In genomic region chr9:110942522-110942921, GRCh38 we compare ENCODE assay signal across 18 cellular contexts.
A peak's percentile ranks its signal among the peaks of the same experiment; 100 is the strongest.
DNase-seq lines count a peak whose midpoint lies in the region; ATAC-seq and TF ChIP-seq lines count a peak whose summit lies in the region.
"Had no signal": no experiment of that assay in that cellular context is flagged by ENCODE, and none has a peak within 500 bp of the region (broad histone marks: within the 10 kb centered on the region; RNA-seq: fewer than 3 reads in every experiment).

No MANE protein-coding gene starts in this region.

- no peak overlapping the region for H2BK5ac ChIP-seq in mesenchymal stem cell (ENCODE audit: low read depth, low read length, poor library complexity, severe bottlenecking)

- H2BK12ac ChIP-seq in mesenchymal stem cell (ENCODE audit: low read length in 2 of 2) = no peak overlapping the region

- in situ Hi-C loops in mammary epithelial cell (cut with MboI; ENCODE audit: low sequenced_read_pairs in 2 of 2) = no loop called here

- H3K27me3 ChIP-seq in mammary epithelial cell (ENCODE audit: insufficient read depth, low read length) (no peaks in the 10 kb centered on the region), mesenchymal stem cell (ENCODE audit: control insufficient read depth in 1 of 2, insufficient read depth in 1 of 2, low read length in 2 of 2) (no peaks in the 10 kb centered on the region)

- no peak overlapping the region for H4K8ac ChIP-seq in mesenchymal stem cell (ENCODE audit: low read length)

- no peak for ATAC-seq in GM19035 (IDR thresholded peaks at IDR 0.05; ENCODE audit: unreplicated experiment)
- ATAC-seq: right cardiac atrium had no signal

- intact Hi-C loops in mammary epithelial cell (cut with micrococcal nuclease) = no loop called here

- no peak overlapping the region for H3K27ac ChIP-seq in mammary epithelial cell (ENCODE audit: insufficient read depth, low read depth, low read length)
- H3K27ac ChIP-seq in mesenchymal stem cell (ENCODE audit: low read length, poor library complexity, severe bottlenecking) = no peak overlapping the region

- H3K9me3 ChIP-seq in mammary epithelial cell (replicated peaks; ENCODE audit: insufficient read depth, low read length) = no peaks in the 10 kb centered on the region
- H3K9me3 ChIP-seq in mesenchymal stem cell (ENCODE audit: control insufficient read depth, low read length) = no peaks in the 10 kb centered on the region

- no peak overlapping the region for H3K14ac ChIP-seq in mesenchymal stem cell (ENCODE audit: low read length in 2 of 2)

- no peak for TF ChIP-seq CTCF in AG04449 (IDR thresholded peaks at IDR 0.05; ENCODE audit: insufficient read depth, low read length, missing control alignments)
- TF ChIP-seq CTCF in mammary epithelial cell (conservative IDR thresholded peaks at IDR 0.05 in 1 of 2, IDR thresholded peaks at IDR 0.05 in 1 of 2; ENCODE audit: extremely low read depth in 1 of 2, insufficient read depth in 1 of 2, low read depth in 1 of 2, low read length in 2 of 2) = no peak

- no peaks in the 10 kb centered on the region for H4K20me1 ChIP-seq in mammary epithelial cell (ENCODE audit: insufficient read depth, low read length)

- CTCF ChIA-PET in AG04449 (lab: Yijun Ruan, JAX) = no interaction called here
- CTCF ChIA-PET in mammary epithelial cell (lab: Charles Lee; ENCODE audit: low non-redundant PET) = no interaction called here

- H3K4me2 ChIP-seq in mammary epithelial cell (ENCODE audit: insufficient read depth, low read depth, low read length) (peak overlapping the region; percentile 16), mesenchymal stem cell (ENCODE audit: low read length, poor library complexity, severe bottlenecking) (no peak overlapping the region)

- dilution Hi-C loops in mammary epithelial cell (cut with HindIII; ENCODE audit: low sequenced_read_pairs) = no loop called here

- no peak overlapping the region for H3K18ac ChIP-seq in mesenchymal stem cell (ENCODE audit: low read depth in 1 of 2, low read length in 2 of 2)

- H3K9ac ChIP-seq in mammary epithelial cell (ENCODE audit: insufficient read depth, low read length) = no peak overlapping the region
- H3K9ac ChIP-seq in mesenchymal stem cell (ENCODE audit: low read length) = no peak overlapping the region

- H2BK15ac ChIP-seq in mesenchymal stem cell (ENCODE audit: low read depth, poor library complexity, severe bottlenecking) = no peak overlapping the region

- no peak overlapping the region for H2BK120ac ChIP-seq in mesenchymal stem cell (ENCODE audit: low read depth, low read length)

- H3K4me3 ChIP-seq in AG04449 (ENCODE audit: low read depth, low read length) (no peak overlapping the region), mammary epithelial cell (replicated peaks in 1 of 3; ENCODE audit: insufficient read depth in 1 of 3, low read depth in 2 of 3, low read length in 3 of 3) (no peak overlapping the region), mesenchymal stem cell (ENCODE audit: insufficient read depth in 1 of 2, low read depth in 1 of 2, low read length in 2 of 2) (no peak overlapping the region)

- WGBS in mammary epithelial cell (ENCODE audit: low coverage, missing lambda C conversion rate) = 71% methylated on average over 1 of the region's 1 CpG
- no CpG with 5 or more reads among the region's 1 CpG for WGBS in mesenchymal stem cell

- peaks cover 7% of the 10 kb centered on the region for H3K36me3 ChIP-seq in mammary epithelial cell (ENCODE audit: insufficient read depth, low read length)
- H3K36me3 ChIP-seq in mesenchymal stem cell (ENCODE audit: control insufficient read depth in 1 of 2, insufficient read depth in 2 of 2, low read depth in 1 of 2, low read length in 2 of 2) = peaks cover 11 to 85% of the 10 kb centered on the region in 2 experiments

- H3K23ac ChIP-seq in mesenchymal stem cell (ENCODE audit: low read length in 2 of 2) = no peak overlapping the region

- no peak overlapping the region for H2AFZ ChIP-seq in mammary epithelial cell (ENCODE audit: low read depth, low read length)
- H2AFZ ChIP-seq in mesenchymal stem cell (ENCODE audit: low read depth, low read length) = no peak overlapping the region

- H3K4me1 ChIP-seq in mammary epithelial cell (ENCODE audit: insufficient read depth, low read length) (peaks cover 14% of the 10 kb centered on the region), mesenchymal stem cell (ENCODE audit: control insufficient read depth, insufficient read depth, low read depth, low read length) (no peaks in the 10 kb centered on the region)

- H2AK5ac ChIP-seq in mesenchymal stem cell (ENCODE audit: low read length, severe bottlenecking) = no peak overlapping the region

- no TSS peak for BruUV-seq in mammary epithelial cell (replicated peaks; lab: Mats Ljungman, UMichigan)

- peak; percentile 68 for DNase-seq in AG04449 (ENCODE audit: low read depth, low spot score)
- DNase-seq in HT1080 (ENCODE audit: low read depth) = peak; percentile 44
- DNase-seq in mammary epithelial cell = no peak
- DNase-seq in mesenchymal stem cell = peak; percentile 41
- DNase-seq in NCI-H146 treated with DMSO at 0.1 percent for 48 hours (lab: John Stamatoyannopoulos, UW; ENCODE audit: unreplicated experiment) = no peak
- DNase-seq in NCI-H1092 treated with DMSO at 0.1 percent for 48 hours (lab: John Stamatoyannopoulos, UW) = no peak
- no peak for DNase-seq in DMS153 treated with DMSO at 0.1 percent for 48 hours (lab: John Stamatoyannopoulos, UW; ENCODE audit: unreplicated experiment)
- DNase-seq: activated CD4-positive, alpha-beta memory T cell treated with anti-CD3 and anti-CD28 coated beads for 36 hours; activated naive CD8-positive, alpha-beta T cell treated with anti-CD3 and anti-CD28 coated beads, Interleukin-2, amount 10 ng/mL, durations not matched to agents 7 days and 5 days; activated T-cell treated with anti-CD3 and anti-CD28 coated beads, Interleukin-2, amount 50 U/mL, for 24 hours; COR-L47; NCI-H1092; NCI-H2171 treated with DMSO at 0.1 percent for 48 hours; NCI-H82; right cardiac atrium; RPMI8226; SW 1271 had no signal

- H3K79me1 ChIP-seq in mesenchymal stem cell (replicated peaks; ENCODE audit: low read length, poor library complexity, severe bottlenecking) = peaks cover 25% of the 10 kb centered on the region

- POLR2A ChIA-PET in AG04449 (lab: Yijun Ruan, JAX) = no interaction called here

- H3K79me2 ChIP-seq in mammary epithelial cell (ENCODE audit: insufficient read depth, low read length) = peaks cover 32% of the 10 kb centered on the region

- H4K91ac ChIP-seq in mesenchymal stem cell (ENCODE audit: low read length) = no peak overlapping the region

- no peak overlapping the region for H3K4ac ChIP-seq in mesenchymal stem cell (ENCODE audit: low read depth in 1 of 2, low read length in 2 of 2)

Comparison
In these comparisons a context has a peak if more than half of its experiments do, and no peak if none do; other contexts are left out.
1. DNase-seq: peak in AG04449 (single experiment), HT1080 (single experiment) and mesenchymal stem cell (single experiment); none in mammary epithelial cell (single experiment), NCI-H146 treated with DMSO at 0.1 percent for 48 hours (single experiment), NCI-H1092 treated with DMSO at 0.1 percent for 48 hours (single experiment) and DMS153 treated with DMSO at 0.1 percent for 48 hours (single experiment).